ENCODE assay signal across 1 cellular context in genomic region chr7:6553460-6554044, GRCh38.
A peak's percentile ranks its signal among the peaks of the same experiment; 100 is the strongest.
TF ChIP-seq lines count a peak whose summit lies in the region.

No MANE protein-coding gene starts in this region.

TF ChIP-seq in HepG2, 621 proteins besides CTCF, POLR2A, EP300 and RAD21:
- TF ChIP-seq SP2 (CRISPR knock-in tag; IDR thresholded peaks at IDR 0.05) (no peak), ZNF468 (CRISPR knock-in tag; IDR thresholded peaks at IDR 0.05) (no peak), ZNF329 (CRISPR knock-in tag; IDR thresholded peaks at IDR 0.05; ENCODE audit: low read depth) (peak; percentile 99), PAX8 (CRISPR knock-in tag; IDR thresholded peaks at IDR 0.05; ENCODE audit: borderline replicate concordance) (no peak), HNRNPL (IDR thresholded peaks at IDR 0.05; ENCODE audit: low read depth, low read length) (0 out of 2 replicates have a peak, but pooled peaks have one; percentile 21), ATF7 (IDR thresholded peaks at IDR 0.05) (peak; percentile 65), ATF7 (CRISPR knock-in tag; IDR thresholded peaks at IDR 0.05) (no peak)
